In the genomic region with DNA sequence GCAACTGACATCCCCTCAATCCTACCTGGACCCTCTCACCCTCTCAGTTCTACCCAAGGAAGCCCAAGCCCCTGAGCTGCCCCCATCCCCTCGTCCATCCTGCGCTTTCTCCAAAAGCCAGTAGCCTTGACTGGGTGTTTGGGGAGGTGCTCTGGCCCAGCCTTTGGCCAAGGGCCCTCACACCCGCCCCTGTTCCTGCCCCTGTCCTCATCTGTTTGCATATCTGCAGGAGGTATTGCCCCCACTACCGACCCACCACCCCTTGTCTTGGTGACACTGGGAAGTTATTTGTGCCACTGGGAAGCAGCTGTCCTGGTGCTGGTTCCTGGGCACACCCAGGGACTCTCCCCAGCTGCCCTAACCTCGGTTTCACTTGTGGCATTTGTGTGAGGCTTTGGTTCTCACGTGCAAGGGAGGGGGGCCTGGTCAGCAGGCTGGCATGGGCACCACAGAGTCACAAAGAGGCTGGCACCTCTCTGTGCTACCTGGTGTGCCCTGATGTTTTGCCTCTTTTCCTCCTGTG, we compare ENCODE assay signal across 1 cellular context.
TF ChIP-seq lines count a peak whose summit lies in the region.

No MANE protein-coding gene starts in this region.

TF ChIP-seq in endothelial cell of umbilical vein, 7 proteins besides CTCF, POLR2A, EP300 and RAD21 (continued from another document):
- TF ChIP-seq JUN (IDR thresholded peaks at IDR 0.05; ENCODE audit: borderline replicate concordance, insufficient read depth, insufficient read length, low read depth) (no peak), FOS (IDR thresholded peaks at IDR 0.05; ENCODE audit: borderline replicate concordance, insufficient read depth, low read length) (no peak)
